In the genomic region with DNA sequence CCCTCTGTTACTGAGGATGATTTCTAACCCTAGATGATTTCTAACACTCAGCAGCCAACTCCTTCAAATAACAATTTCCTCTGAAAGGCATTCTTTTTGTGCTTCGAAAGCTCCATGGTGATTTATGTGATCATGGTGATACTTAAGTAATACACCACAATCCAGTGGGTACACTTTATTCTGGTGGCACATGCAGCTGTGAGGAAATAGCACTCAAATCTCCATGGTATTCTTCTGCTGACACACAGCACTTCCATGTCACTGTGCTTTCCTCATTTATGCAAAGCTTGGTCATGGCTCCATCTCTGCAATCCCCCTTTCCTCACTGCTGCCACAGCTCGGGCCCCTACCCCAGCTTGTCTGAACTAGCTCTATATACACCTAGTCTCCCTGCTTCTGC, we compare ENCODE assay signal across 19 cellular contexts.
"Had no signal": no experiment of that assay in that cellular context is flagged by ENCODE, and none has a peak within 500 bp of the region (broad histone marks: within the 10 kb centered on the region; RNA-seq: fewer than 3 reads in every experiment).

No MANE protein-coding gene starts in this region.

- DNase-seq: effector memory CD4-positive, alpha-beta T cell; foreskin keratinocyte; hippocampal formation; left colon; midbrain; psoas muscle; retina; right lobe of liver; spleen; stimulated activated CD4-positive, alpha-beta T cell treated with anti-CD3 and anti-CD28 coated beads, Interleukin-15, amount 100 ng/mL, for 24 hours; stimulated activated CD4-positive, alpha-beta T cell treated with anti-CD3 and anti-CD28 coated beads, Interleukin-1b, Interleukin-23, amount 100 ng/mL, for 48 hours; stimulated activated CD4-positive, alpha-beta T cell treated with anti-CD3 and anti-CD28 coated beads, Interleukin-4, amount 100 ng/mL, for 24 hours; transverse colon had no signal

- H3K27ac ChIP-seq: epithelial cell of prostate, foreskin keratinocyte, neutrophil, psoas muscle, right lobe of liver, spleen, transverse colon had no signal

- H3K4me3 Mint-ChIP-seq: memory B cell; natural killer cell treated with Interleukin-12 subunit alpha and Interleukin-12 subunit beta and Interleukin-15 and Interleukin-18, amount 100 ng/mL, for 72 hours; stimulated activated memory B cell treated with anti-CD40 and anti-IgM and Interleukin-4, amounts not matched to agents 10 μg/mL and 1 μg/mL and 100 μg/mL, for 72 hours; stimulated activated naive CD8-positive, alpha-beta T cell treated with anti-CD3 and anti-CD28 coated beads, Interleukin-15, Interleukin-2, amounts not matched to agents 100 ng/mL and 50 ng/mL, for 24 hours had no signal

- H3K9me3 Mint-ChIP-seq: memory B cell; natural killer cell treated with Interleukin-12 subunit alpha and Interleukin-12 subunit beta and Interleukin-15 and Interleukin-18, amount 100 ng/mL, for 72 hours; stimulated activated memory B cell treated with anti-CD40 and anti-IgM and Interleukin-4, amounts not matched to agents 10 μg/mL and 1 μg/mL and 100 μg/mL, for 72 hours; stimulated activated naive CD8-positive, alpha-beta T cell treated with anti-CD3 and anti-CD28 coated beads, Interleukin-15, Interleukin-2, amounts not matched to agents 100 ng/mL and 50 ng/mL, for 24 hours had no signal

- H3K27me3 ChIP-seq: foreskin keratinocyte, neutrophil, right lobe of liver, spleen, transverse colon had no signal

- H3K27ac Mint-ChIP-seq: memory B cell; natural killer cell treated with Interleukin-12 subunit alpha and Interleukin-12 subunit beta and Interleukin-15 and Interleukin-18, amount 100 ng/mL, for 72 hours; stimulated activated memory B cell treated with anti-CD40 and anti-IgM and Interleukin-4, amounts not matched to agents 10 μg/mL and 1 μg/mL and 100 μg/mL, for 72 hours; stimulated activated naive CD8-positive, alpha-beta T cell treated with anti-CD3 and anti-CD28 coated beads, Interleukin-15, Interleukin-2, amounts not matched to agents 100 ng/mL and 50 ng/mL, for 24 hours had no signal

- H3K36me3 Mint-ChIP-seq: memory B cell; natural killer cell treated with Interleukin-12 subunit alpha and Interleukin-12 subunit beta and Interleukin-15 and Interleukin-18, amount 100 ng/mL, for 72 hours; stimulated activated memory B cell treated with anti-CD40 and anti-IgM and Interleukin-4, amounts not matched to agents 10 μg/mL and 1 μg/mL and 100 μg/mL, for 72 hours had no signal

- H3K9me3 ChIP-seq: neutrophil, psoas muscle, right lobe of liver, transverse colon had no signal

- H3K4me1 ChIP-seq: foreskin keratinocyte, psoas muscle, right lobe of liver, spleen, transverse colon had no signal

- H3K36me3 ChIP-seq: neutrophil had no signal

- H3K4me3 ChIP-seq: psoas muscle, right lobe of liver, spleen, transverse colon had no signal

- H3K4me1 Mint-ChIP-seq: memory B cell; stimulated activated memory B cell treated with anti-CD40 and anti-IgM and Interleukin-4, amounts not matched to agents 10 μg/mL and 1 μg/mL and 100 μg/mL, for 72 hours had no signal
